Comparison of ENCODE assay signal across 10 cellular contexts in genomic region chr1:179384027-179384426, GRCh38. TPM values are rescaled to one million over a fixed set of nuclear protein-coding genes. Genes with fewer than 3 reads are reported as not detected.
"Had no signal": no experiment of that assay in that cellular context is flagged by ENCODE, and none has a peak within 500 bp of the region (broad histone marks: within the 10 kb centered on the region; RNA-seq: fewer than 3 reads in every experiment).

No MANE protein-coding gene starts in this region.

- H2AFZ ChIP-seq: GM23338 had no signal

- DNase-seq: H9, HCEC 1CT, IMR-90, KG1 had no signal

- FAIRE-seq: H1, H54, HTR-8/SVneo, K562 had no signal

- H3K9me3 Mint-ChIP-seq: GM23338, H9 had no signal

- H3K4me2 ChIP-seq: GM23338 had no signal

- H3K4me3 Mint-ChIP-seq: GM23338, H9 had no signal

- H3K27ac Mint-ChIP-seq: GM23338 had no signal

- H3K4me1 Mint-ChIP-seq: GM23338, H9 had no signal

- H3K4me3 ChIP-seq: GM23338, K562 had no signal

- ATAC-seq: GM23338, K562 had no signal

RNA-seq across cellular contexts. Expression of gene AXDND1, which starts 18.3 kb away (rescaled TPM):
- total RNA-seq: GM23338, HT-29, IMR-90 had no signal
- polyA plus RNA-seq: GM23338, H1, IMR-90 had no signal
